ENCODE assay signal across 25 cellular contexts in the genomic region with DNA sequence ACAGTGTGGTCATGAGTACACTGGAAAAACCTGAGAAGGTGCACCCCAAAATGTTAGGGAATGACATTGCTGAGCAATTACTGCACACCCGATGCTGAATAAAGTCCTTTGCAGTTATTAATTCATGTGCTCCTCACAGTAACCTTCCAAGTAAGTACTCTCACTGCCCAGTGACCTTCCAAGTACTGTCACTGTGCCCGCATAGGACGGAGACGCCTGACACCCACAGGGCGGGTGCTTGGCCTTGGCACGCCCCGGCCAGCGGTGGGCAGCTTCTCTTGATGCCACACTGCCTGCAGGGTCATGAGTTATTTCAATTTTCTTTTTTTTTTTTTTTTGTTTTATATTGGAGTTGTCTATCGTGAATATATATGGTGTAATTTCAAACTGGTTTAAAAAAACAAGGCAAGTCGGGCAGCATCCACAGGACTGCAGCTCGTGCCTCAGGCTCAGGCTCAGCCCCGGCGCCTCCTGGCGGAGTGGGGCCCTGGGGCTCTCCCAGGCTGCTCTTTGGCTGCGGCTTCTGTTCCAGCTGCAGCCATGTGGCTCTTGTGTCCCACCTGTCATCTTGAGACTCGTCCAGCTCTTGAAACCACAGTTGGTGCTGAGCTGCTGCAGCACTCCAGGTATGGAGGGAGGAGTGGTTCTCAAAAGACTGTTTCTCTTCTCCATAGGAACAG. TPM values are rescaled to one million over a fixed set of nuclear protein-coding genes. Genes with fewer than 3 reads are reported as not detected.
DNase-seq lines count a peak whose midpoint lies in the region; ATAC-seq, FAIRE-seq and TF ChIP-seq lines count a peak whose summit lies in the region.
"Had no signal": no experiment of that assay in that cellular context is flagged by ENCODE, and none has a peak within 500 bp of the region (broad histone marks: within the 10 kb centered on the region; RNA-seq: fewer than 3 reads in every experiment).

No MANE protein-coding gene starts in this region.

- H3K4me3 ChIP-seq in BLaER1: no peak overlapping the region
- H3K4me3 ChIP-seq: MG63, spleen had no signal

- H3K36me3 Mint-ChIP-seq in nephron progenitor cell (ENCODE audit: low read depth) (no peaks in the 10 kb centered on the region), progenitor cell of endocrine pancreas (ENCODE audit: insufficient read depth) (no peaks in the 10 kb centered on the region)
- H3K36me3 Mint-ChIP-seq: activated naive CD4-positive, alpha-beta T cell treated with anti-CD3 and anti-CD28 coated beads, Interleukin-2, amount 50 U/mL, for 24 hours; CD14-positive monocyte had no signal

- FAIRE-seq in HTR-8/SVneo (lab: Jason Lieb, UNC): no peak
- FAIRE-seq: H54 had no signal

- H3K4me3 Mint-ChIP-seq in nephron progenitor cell: no peak overlapping the region
- no peak overlapping the region for H3K4me3 Mint-ChIP-seq in progenitor cell of endocrine pancreas (ENCODE audit: low read depth)
- H3K4me3 Mint-ChIP-seq: activated naive CD4-positive, alpha-beta T cell treated with anti-CD3 and anti-CD28 coated beads, Interleukin-2, amount 50 U/mL, for 24 hours; CD14-positive monocyte; immature natural killer cell had no signal

- peaks cover 18% of the 10 kb centered on the region for H3K27me3 Mint-ChIP-seq in nephron progenitor cell (ENCODE audit: low read depth, poor library complexity)
- peaks cover 31% of the 10 kb centered on the region for H3K27me3 Mint-ChIP-seq in progenitor cell of endocrine pancreas
- H3K27me3 Mint-ChIP-seq: activated naive CD4-positive, alpha-beta T cell treated with anti-CD3 and anti-CD28 coated beads, Interleukin-2, amount 50 U/mL, for 24 hours had no signal

- H3K27me3 ChIP-seq in BLaER1: no peaks in the 10 kb centered on the region
- H3K27me3 ChIP-seq: MG63 had no signal

- no peak overlapping the region for H3K27ac Mint-ChIP-seq in nephron progenitor cell
- H3K27ac Mint-ChIP-seq in progenitor cell of endocrine pancreas: no peak overlapping the region
- H3K27ac Mint-ChIP-seq: activated naive CD4-positive, alpha-beta T cell treated with anti-CD3 and anti-CD28 coated beads, Interleukin-2, amount 50 U/mL, for 24 hours had no signal

- no peak for TF ChIP-seq CTCF in nephron progenitor cell (IDR thresholded peaks at IDR 0.05)
- no peak for TF ChIP-seq CTCF in progenitor cell of endocrine pancreas (IDR thresholded peaks at IDR 0.05; ENCODE audit: unreplicated experiment)

- H3K9me3 Mint-ChIP-seq in nephron progenitor cell: no peaks in the 10 kb centered on the region
- no peaks in the 10 kb centered on the region for H3K9me3 Mint-ChIP-seq in progenitor cell of endocrine pancreas (ENCODE audit: low read depth)
- H3K9me3 Mint-ChIP-seq: activated naive CD4-positive, alpha-beta T cell treated with anti-CD3 and anti-CD28 coated beads, Interleukin-2, amount 50 U/mL, for 24 hours; immature natural killer cell had no signal

- H3K4me1 Mint-ChIP-seq in nephron progenitor cell (peaks cover 23% of the 10 kb centered on the region), progenitor cell of endocrine pancreas (ENCODE audit: low read depth) (no peaks in the 10 kb centered on the region)
- H3K4me1 Mint-ChIP-seq: immature natural killer cell had no signal

- H4K20me1 ChIP-seq in BLaER1: no peaks in the 10 kb centered on the region

- DNase-seq in DMS79 treated with DMSO at 0.1 percent for 48 hours (lab: John Stamatoyannopoulos, UW) (peak; percentile 84), NCI-H510A (lab: John Stamatoyannopoulos, UW) (peak; percentile 57), cerebellum (ENCODE audit: low spot score) (peak; percentile 12), HTR-8/SVneo (ENCODE audit: insufficient read length, low spot score) (no peak), nephron progenitor cell (no peak), progenitor cell of endocrine pancreas (ENCODE audit: low spot score, unreplicated experiment) (no peak)
- DNase-seq: activated CD4-positive, alpha-beta T cell treated with anti-CD3 and anti-CD28 coated beads for 4 hours; aorta; GF-D8; immature natural killer cell; MG63; NCI-H526 treated with DMSO at 0.1 percent for 48 hours; SIG-M5; spleen; stimulated activated CD4-positive, alpha-beta T cell treated with anti-CD3 and anti-CD28 coated beads, Interleukin-4, amount 100 ng/mL, for 1 hour; stimulated activated naive CD4-positive, alpha-beta T cell; T-helper 1 cell had no signal

- ATAC-seq in GM21576 (IDR thresholded peaks at IDR 0.05; ENCODE audit: unreplicated experiment): no peak

- peak overlapping the region; percentile 94; the same call in 1 of the 2 replicates for H3K4me2 ChIP-seq in BLaER1

- no peaks in the 10 kb centered on the region for H3K36me3 ChIP-seq in BLaER1
- H3K36me3 ChIP-seq: MG63, spleen had no signal

- peaks cover 83% of the 10 kb centered on the region for H3K4me1 ChIP-seq in BLaER1

- H3K9me3 ChIP-seq in BLaER1: peaks cover 8% of the 10 kb centered on the region; the same call in 1 of the 2 replicates
- H3K9me3 ChIP-seq: MG63, spleen had no signal

- peak overlapping the region; percentile 56 for H3K27ac ChIP-seq in BLaER1
- H3K27ac ChIP-seq: epithelial cell of prostate, spleen had no signal

- H3K9ac ChIP-seq in BLaER1: no peak overlapping the region

RNA-seq across cellular contexts. Expression of a gene that starts 27.0 kb away (rescaled TPM):
- total RNA-seq in cerebellum: not detected
- total RNA-seq in progenitor cell of endocrine pancreas: not detected in 2 replicates
- total RNA-seq: OCI-LY7, pulmonary artery endothelial cell had no signal

RNA-seq across cellular contexts. Expression of a gene that starts 36.8 kb away (rescaled TPM):
- total RNA-seq in cerebellum (30.2 TPM), progenitor cell of endocrine pancreas (45.0 and 45.2 TPM in 2 replicates)

RNA-seq across cellular contexts. Expression of a gene that starts 37.7 kb away (rescaled TPM):
- total RNA-seq in cerebellum (169 TPM), progenitor cell of endocrine pancreas (218 and 229 TPM in 2 replicates)

Comparison
In these comparisons a context has a peak if more than half of its experiments do, and no peak if none do; other contexts are left out.
1. DNase-seq: peak in DMS79 treated with DMSO at 0.1 percent for 48 hours (single experiment), NCI-H510A (single experiment) and cerebellum (single experiment); none in HTR-8/SVneo (single experiment), nephron progenitor cell (single experiment) and progenitor cell of endocrine pancreas (single experiment).